In the genomic region with DNA sequence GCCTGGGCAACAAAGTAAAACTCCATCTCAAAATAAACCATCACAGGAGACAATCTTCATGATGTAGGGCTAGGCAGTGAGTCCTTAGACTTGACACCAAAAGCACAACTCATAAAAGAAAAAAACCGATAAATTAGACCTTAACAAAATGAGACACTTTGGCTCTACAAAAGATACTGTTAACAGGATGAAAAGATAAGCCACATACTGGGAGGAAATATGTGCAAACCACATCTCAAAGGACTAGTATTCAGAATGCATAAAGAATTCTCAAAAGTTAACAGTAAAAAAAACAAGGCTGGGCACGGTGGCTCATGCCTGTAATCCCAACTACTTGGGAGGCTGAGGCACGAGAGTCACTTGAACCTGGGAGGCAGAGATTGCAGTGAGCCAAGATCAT, we compare ENCODE assay signal across 16 cellular contexts. TPM values are rescaled to one million over a fixed set of nuclear protein-coding genes. Genes with fewer than 3 reads are reported as not detected.
"Had no signal": no experiment of that assay in that cellular context is flagged by ENCODE, and none has a peak within 500 bp of the region (broad histone marks: within the 10 kb centered on the region; RNA-seq: fewer than 3 reads in every experiment).

No MANE protein-coding gene starts in this region.

- ATAC-seq: gastrocnemius medialis; right lobe of liver; stimulated activated naive CD8-positive, alpha-beta T cell treated with anti-CD3 and anti-CD28 coated beads, Interleukin-15, amount 100 ng/mL, for 72 hours had no signal

- H3K4me2 ChIP-seq: smooth muscle cell had no signal

- H3K4me3 ChIP-seq: gastrocnemius medialis, lung, ovary, right lobe of liver, smooth muscle cell had no signal

- H3K4me1 Mint-ChIP-seq: endodermal cell, mesothelial cell of epicardium had no signal

- H3K9me3 ChIP-seq: gastrocnemius medialis, ovary, right lobe of liver had no signal

- H3K27ac ChIP-seq: gastrocnemius medialis, ovary, right lobe of liver, VCaP had no signal

- H3K4me3 Mint-ChIP-seq: endodermal cell, mesothelial cell of epicardium, type B pancreatic cell had no signal

- H3K36me3 ChIP-seq: gastrocnemius medialis, ovary, right lobe of liver had no signal

- H3K4me1 ChIP-seq: gastrocnemius medialis, right lobe of liver had no signal

- H3K27me3 Mint-ChIP-seq: stimulated activated naive CD8-positive, alpha-beta T cell treated with anti-CD3 and anti-CD28 coated beads, Interleukin-15, amount 100 ng/mL, for 72 hours; type B pancreatic cell had no signal

- H3K27me3 ChIP-seq: gastrocnemius medialis, ovary, right lobe of liver had no signal

- H3K27ac Mint-ChIP-seq: endodermal cell; mesothelial cell of epicardium; stimulated activated naive CD8-positive, alpha-beta T cell treated with anti-CD3 and anti-CD28 coated beads, Interleukin-15, amount 100 ng/mL, for 72 hours; type B pancreatic cell had no signal

- H3K36me3 Mint-ChIP-seq: mesothelial cell of epicardium, type B pancreatic cell had no signal

- FAIRE-seq: bronchial epithelial cell had no signal

- DNase-seq: activated CD8-positive, alpha-beta memory T cell treated with anti-CD3 and anti-CD28 coated beads for 24 hours; aorta; endodermal cell; gastrocnemius medialis; islet precursor cell; ovary; right lobe of liver; stimulated activated naive CD8-positive, alpha-beta T cell treated with anti-CD3 and anti-CD28 coated beads, Interleukin-15, amount 100 ng/mL, for 72 hours; T1000 had no signal

- H3K9me3 Mint-ChIP-seq: stimulated activated naive CD8-positive, alpha-beta T cell treated with anti-CD3 and anti-CD28 coated beads, Interleukin-15, amount 100 ng/mL, for 72 hours had no signal

RNA-seq across cellular contexts. Expression of a gene that starts 13.2 kb away (rescaled TPM):
- total RNA-seq: dermis microvascular lymphatic vessel endothelial cell had no signal
